1 cellular context compared by ENCODE assay signal in the genomic region with DNA sequence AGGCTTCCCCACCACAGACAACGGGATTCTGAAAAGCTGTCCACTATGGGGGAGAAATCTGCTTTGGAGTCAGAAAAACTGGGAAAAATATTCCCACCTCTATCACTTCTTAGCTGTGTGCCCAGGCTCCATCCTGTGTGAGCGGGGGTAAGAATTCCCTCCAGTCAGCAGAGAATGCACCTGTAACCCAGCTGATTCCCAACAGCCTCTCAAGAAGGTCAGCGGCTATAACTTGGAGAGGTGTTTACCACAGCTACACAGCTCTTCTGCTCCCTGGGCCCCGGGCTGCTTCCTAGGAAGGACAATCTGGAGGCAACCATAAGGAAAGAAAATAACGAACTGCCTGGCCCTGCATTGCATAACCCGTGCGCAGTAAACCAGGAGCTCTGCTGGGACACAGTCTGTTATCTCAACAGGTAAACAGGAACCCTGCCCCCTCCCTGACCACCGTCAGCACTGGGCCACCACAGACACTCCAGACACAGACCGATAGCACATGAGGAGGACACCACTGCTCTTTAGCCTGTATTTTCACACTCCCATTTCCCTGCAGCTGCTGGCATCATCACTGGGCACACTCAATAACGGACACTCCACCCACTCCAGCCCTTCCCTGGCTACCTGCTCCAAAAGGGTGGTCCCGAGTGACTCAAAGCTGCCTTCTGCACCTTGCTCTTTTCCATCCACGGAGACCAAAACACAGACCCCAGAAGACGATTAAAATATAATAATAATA.
TF ChIP-seq lines count a peak whose summit lies in the region.

No MANE protein-coding gene starts in this region.

TF ChIP-seq in HepG2, 621 proteins besides CTCF, POLR2A, EP300 and RAD21 (continued from another document and continues in another):
- TF ChIP-seq PHB2 (IDR thresholded peaks at IDR 0.05; ENCODE audit: partially characterized antibody) = no peak
- TF ChIP-seq MEF2D (CRISPR knock-in tag; IDR thresholded peaks at IDR 0.05) = 0 out of 2 replicates have a peak, but pooled peaks have one; percentile 53
- no peak for TF ChIP-seq ZNF367 (CRISPR knock-in tag; IDR thresholded peaks at IDR 0.05; ENCODE audit: borderline replicate concordance)
- TF ChIP-seq, protein P1, sequence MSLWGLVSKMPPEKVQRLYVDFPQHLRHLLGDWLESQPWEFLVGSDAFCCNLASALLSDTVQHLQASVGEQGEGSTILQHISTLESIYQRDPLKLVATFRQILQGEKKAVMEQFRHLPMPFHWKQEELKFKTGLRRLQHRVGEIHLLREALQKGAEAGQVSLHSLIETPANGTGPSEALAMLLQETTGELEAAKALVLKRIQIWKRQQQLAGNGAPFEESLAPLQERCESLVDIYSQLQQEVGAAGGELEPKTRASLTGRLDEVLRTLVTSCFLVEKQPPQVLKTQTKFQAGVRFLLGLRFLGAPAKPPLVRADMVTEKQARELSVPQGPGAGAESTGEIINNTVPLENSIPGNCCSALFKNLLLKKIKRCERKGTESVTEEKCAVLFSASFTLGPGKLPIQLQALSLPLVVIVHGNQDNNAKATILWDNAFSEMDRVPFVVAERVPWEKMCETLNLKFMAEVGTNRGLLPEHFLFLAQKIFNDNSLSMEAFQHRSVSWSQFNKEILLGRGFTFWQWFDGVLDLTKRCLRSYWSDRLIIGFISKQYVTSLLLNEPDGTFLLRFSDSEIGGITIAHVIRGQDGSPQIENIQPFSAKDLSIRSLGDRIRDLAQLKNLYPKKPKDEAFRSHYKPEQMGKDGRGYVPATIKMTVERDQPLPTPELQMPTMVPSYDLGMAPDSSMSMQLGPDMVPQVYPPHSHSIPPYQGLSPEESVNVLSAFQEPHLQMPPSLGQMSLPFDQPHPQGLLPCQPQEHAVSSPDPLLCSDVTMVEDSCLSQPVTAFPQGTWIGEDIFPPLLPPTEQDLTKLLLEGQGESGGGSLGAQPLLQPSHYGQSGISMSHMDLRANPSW (CRISPR knock-in tag; IDR thresholded peaks at IDR 0.05; ENCODE audit: borderline replicate concordance) = 0 out of 2 replicates have a peak, but pooled peaks have one; percentile 39
- no peak for TF ChIP-seq ZFP36 (IDR thresholded peaks at IDR 0.05; ENCODE audit: borderline replicate concordance, low read depth, low read length, partially characterized antibody)
- peak; percentile 69; the same call in 1 of the 2 replicates for TF ChIP-seq YEATS2 (CRISPR knock-in tag; IDR thresholded peaks at IDR 0.05; ENCODE audit: borderline replicate concordance)
- TF ChIP-seq ZNF607 (CRISPR knock-in tag; IDR thresholded peaks at IDR 0.05; ENCODE audit: borderline replicate concordance) = peak; percentile 79
- no peak for TF ChIP-seq ZNF432 (CRISPR knock-in tag; IDR thresholded peaks at IDR 0.05; ENCODE audit: borderline replicate concordance)
- TF ChIP-seq, protein P2, sequence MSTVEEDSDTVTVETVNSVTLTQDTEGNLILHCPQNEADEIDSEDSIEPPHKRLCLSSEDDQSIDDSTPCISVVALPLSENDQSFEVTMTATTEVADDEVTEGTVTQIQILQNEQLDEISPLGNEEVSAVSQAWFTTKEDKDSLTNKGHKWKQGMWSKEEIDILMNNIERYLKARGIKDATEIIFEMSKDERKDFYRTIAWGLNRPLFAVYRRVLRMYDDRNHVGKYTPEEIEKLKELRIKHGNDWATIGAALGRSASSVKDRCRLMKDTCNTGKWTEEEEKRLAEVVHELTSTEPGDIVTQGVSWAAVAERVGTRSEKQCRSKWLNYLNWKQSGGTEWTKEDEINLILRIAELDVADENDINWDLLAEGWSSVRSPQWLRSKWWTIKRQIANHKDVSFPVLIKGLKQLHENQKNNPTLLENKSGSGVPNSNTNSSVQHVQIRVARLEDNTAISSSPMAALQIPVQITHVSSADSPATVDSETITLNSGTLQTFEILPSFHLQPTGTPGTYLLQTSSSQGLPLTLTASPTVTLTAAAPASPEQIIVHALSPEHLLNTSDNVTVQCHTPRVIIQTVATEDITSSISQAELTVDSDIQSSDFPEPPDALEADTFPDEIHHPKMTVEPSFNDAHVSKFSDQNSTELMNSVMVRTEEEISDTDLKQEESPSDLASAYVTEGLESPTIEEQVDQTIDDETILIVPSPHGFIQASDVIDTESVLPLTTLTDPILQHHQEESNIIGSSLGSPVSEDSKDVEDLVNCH (CRISPR knock-in tag; IDR thresholded peaks at IDR 0.05) = no peak
- TF ChIP-seq ZNF891 (CRISPR knock-in tag; IDR thresholded peaks at IDR 0.05) = no peak; the same call in 1 of the 2 replicates
- TF ChIP-seq MAZ (IDR thresholded peaks at IDR 0.05; ENCODE audit: borderline replicate concordance, low read depth, low read length) = no peak
- peak; percentile 53; the same call in 1 of the 2 replicates for TF ChIP-seq MAZ (CRISPR knock-in tag; IDR thresholded peaks at IDR 0.05; ENCODE audit: low read depth)
- TF ChIP-seq SP4 (CRISPR knock-in tag; IDR thresholded peaks at IDR 0.05) = peak; percentile 59; the same call in 1 of the 2 replicates
- no peak for TF ChIP-seq PRPF4 (IDR thresholded peaks at IDR 0.05; ENCODE audit: low read depth, low read length, poor library complexity, severe bottlenecking)
- TF ChIP-seq, protein P3, sequence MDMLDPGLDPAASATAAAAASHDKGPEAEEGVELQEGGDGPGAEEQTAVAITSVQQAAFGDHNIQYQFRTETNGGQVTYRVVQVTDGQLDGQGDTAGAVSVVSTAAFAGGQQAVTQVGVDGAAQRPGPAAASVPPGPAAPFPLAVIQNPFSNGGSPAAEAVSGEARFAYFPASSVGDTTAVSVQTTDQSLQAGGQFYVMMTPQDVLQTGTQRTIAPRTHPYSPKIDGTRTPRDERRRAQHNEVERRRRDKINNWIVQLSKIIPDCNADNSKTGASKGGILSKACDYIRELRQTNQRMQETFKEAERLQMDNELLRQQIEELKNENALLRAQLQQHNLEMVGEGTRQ (IDR thresholded peaks at IDR 0.05; ENCODE audit: low read depth, low read length) = no peak
- TF ChIP-seq, protein P3 (CRISPR knock-in tag; IDR thresholded peaks at IDR 0.05; ENCODE audit: borderline replicate concordance) = no peak
- TF ChIP-seq, protein P4, sequence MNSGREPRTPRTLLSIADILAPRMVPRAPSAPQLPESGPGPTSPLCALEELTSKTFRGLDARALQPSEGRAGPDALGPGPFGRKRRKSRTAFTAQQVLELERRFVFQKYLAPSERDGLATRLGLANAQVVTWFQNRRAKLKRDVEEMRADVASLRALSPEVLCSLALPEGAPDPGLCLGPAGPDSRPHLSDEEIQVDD (CRISPR knock-in tag; IDR thresholded peaks at IDR 0.05; ENCODE audit: borderline replicate concordance) = peak; percentile 58; the same call in 1 of the 2 replicates
- TF ChIP-seq NR2C2 (CRISPR knock-in tag; IDR thresholded peaks at IDR 0.05; ENCODE audit: borderline replicate concordance) = peak; percentile 15; the same call in 1 of the 2 replicates
- TF ChIP-seq RBM39 (IDR thresholded peaks at IDR 0.05; ENCODE audit: low read depth, low read length, poor library complexity, severe bottlenecking) = peak; percentile 59
- no peak for TF ChIP-seq ARNT (IDR thresholded peaks at IDR 0.05)
- TF ChIP-seq, protein P5, sequence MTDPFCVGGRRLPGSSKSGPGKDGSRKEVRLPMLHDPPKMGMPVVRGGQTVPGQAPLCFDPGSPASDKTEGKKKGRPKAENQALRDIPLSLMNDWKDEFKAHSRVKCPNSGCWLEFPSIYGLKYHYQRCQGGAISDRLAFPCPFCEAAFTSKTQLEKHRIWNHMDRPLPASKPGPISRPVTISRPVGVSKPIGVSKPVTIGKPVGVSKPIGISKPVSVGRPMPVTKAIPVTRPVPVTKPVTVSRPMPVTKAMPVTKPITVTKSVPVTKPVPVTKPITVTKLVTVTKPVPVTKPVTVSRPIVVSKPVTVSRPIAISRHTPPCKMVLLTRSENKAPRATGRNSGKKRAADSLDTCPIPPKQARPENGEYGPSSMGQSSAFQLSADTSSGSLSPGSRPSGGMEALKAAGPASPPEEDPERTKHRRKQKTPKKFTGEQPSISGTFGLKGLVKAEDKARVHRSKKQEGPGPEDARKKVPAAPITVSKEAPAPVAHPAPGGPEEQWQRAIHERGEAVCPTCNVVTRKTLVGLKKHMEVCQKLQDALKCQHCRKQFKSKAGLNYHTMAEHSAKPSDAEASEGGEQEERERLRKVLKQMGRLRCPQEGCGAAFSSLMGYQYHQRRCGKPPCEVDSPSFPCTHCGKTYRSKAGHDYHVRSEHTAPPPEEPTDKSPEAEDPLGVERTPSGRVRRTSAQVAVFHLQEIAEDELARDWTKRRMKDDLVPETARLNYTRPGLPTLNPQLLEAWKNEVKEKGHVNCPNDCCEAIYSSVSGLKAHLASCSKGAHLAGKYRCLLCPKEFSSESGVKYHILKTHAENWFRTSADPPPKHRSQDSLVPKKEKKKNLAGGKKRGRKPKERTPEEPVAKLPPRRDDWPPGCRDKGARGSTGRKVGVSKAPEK (CRISPR knock-in tag; IDR thresholded peaks at IDR 0.05; ENCODE audit: borderline replicate concordance) = no peak
- TF ChIP-seq ATF1 (CRISPR knock-in tag; IDR thresholded peaks at IDR 0.05) = 0 out of 2 replicates have a peak, but pooled peaks have one; percentile 16
- TF ChIP-seq ZNF788 (CRISPR knock-in tag; IDR thresholded peaks at IDR 0.05; ENCODE audit: borderline replicate concordance) = peak; percentile 97; the same call in 1 of the 2 replicates
- TF ChIP-seq, protein P6, sequence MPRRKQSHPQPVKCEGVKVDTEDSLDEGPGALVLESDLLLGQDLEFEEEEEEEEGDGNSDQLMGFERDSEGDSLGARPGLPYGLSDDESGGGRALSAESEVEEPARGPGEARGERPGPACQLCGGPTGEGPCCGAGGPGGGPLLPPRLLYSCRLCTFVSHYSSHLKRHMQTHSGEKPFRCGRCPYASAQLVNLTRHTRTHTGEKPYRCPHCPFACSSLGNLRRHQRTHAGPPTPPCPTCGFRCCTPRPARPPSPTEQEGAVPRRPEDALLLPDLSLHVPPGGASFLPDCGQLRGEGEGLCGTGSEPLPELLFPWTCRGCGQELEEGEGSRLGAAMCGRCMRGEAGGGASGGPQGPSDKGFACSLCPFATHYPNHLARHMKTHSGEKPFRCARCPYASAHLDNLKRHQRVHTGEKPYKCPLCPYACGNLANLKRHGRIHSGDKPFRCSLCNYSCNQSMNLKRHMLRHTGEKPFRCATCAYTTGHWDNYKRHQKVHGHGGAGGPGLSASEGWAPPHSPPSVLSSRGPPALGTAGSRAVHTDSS (CRISPR knock-in tag; conservative IDR thresholded peaks at IDR 0.05) = no peak
- no peak for TF ChIP-seq RELA (CRISPR knock-in tag; IDR thresholded peaks at IDR 0.05)
- no peak for TF ChIP-seq REL (CRISPR knock-in tag; conservative IDR thresholded peaks at IDR 0.05)
- 0 out of 2 replicates have a peak, but pooled peaks have one; percentile 60 for TF ChIP-seq CHCHD3 (CRISPR knock-in tag; IDR thresholded peaks at IDR 0.05)
- TF ChIP-seq ZNF567 (CRISPR knock-in tag; IDR thresholded peaks at IDR 0.05; ENCODE audit: borderline replicate concordance) = no peak; the same call in 1 of the 2 replicates
- TF ChIP-seq, protein P7, sequence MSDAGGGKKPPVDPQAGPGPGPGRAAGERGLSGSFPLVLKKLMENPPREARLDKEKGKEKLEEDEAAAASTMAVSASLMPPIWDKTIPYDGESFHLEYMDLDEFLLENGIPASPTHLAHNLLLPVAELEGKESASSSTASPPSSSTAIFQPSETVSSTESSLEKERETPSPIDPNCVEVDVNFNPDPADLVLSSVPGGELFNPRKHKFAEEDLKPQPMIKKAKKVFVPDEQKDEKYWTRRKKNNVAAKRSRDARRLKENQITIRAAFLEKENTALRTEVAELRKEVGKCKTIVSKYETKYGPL (CRISPR knock-in tag; IDR thresholded peaks at IDR 0.05) = peak; percentile 98
- peak; percentile 61; the same call in 1 of the 2 replicates for TF ChIP-seq ZNF264 (CRISPR knock-in tag; IDR thresholded peaks at IDR 0.05)
- TF ChIP-seq, protein P8, sequence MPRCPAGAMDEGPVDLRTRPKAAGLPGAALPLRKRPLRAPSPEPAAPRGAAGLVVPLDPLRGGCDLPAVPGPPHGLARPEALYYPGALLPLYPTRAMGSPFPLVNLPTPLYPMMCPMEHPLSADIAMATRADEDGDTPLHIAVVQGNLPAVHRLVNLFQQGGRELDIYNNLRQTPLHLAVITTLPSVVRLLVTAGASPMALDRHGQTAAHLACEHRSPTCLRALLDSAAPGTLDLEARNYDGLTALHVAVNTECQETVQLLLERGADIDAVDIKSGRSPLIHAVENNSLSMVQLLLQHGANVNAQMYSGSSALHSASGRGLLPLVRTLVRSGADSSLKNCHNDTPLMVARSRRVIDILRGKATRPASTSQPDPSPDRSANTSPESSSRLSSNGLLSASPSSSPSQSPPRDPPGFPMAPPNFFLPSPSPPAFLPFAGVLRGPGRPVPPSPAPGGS (CRISPR knock-in tag; IDR thresholded peaks at IDR 0.05) = no peak; the same call in 1 of the 2 replicates
- no peak for TF ChIP-seq AGO2 (optimal IDR thresholded peaks at IDR 0.05; ENCODE audit: low read depth, low read length)
- TF ChIP-seq ZNF550 (CRISPR knock-in tag; IDR thresholded peaks at IDR 0.05; ENCODE audit: borderline replicate concordance) = no peak
- TF ChIP-seq, protein P9, sequence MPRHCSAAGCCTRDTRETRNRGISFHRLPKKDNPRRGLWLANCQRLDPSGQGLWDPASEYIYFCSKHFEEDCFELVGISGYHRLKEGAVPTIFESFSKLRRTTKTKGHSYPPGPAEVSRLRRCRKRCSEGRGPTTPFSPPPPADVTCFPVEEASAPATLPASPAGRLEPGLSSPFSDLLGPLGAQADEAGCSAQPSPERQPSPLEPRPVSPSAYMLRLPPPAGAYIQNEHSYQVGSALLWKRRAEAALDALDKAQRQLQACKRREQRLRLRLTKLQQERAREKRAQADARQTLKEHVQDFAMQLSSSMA (CRISPR knock-in tag; IDR thresholded peaks at IDR 0.05) = no peak; the same call in 1 of the 2 replicates
- TF ChIP-seq HDAC1 (CRISPR knock-in tag; IDR thresholded peaks at IDR 0.05) = peak; percentile 94
- no peak for TF ChIP-seq ZNF484 (CRISPR knock-in tag; IDR thresholded peaks at IDR 0.05; ENCODE audit: borderline replicate concordance, low read depth)
- TF ChIP-seq, protein P10, sequence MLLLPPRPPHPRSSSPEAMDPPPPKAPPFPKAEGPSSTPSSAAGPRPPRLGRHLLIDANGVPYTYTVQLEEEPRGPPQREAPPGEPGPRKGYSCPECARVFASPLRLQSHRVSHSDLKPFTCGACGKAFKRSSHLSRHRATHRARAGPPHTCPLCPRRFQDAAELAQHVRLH (CRISPR knock-in tag; IDR thresholded peaks at IDR 0.05; ENCODE audit: borderline replicate concordance, low read depth) = peak; percentile 93
- no peak for TF ChIP-seq ZNF343 (CRISPR knock-in tag; IDR thresholded peaks at IDR 0.05)
- no peak for TF ChIP-seq NFE2 (CRISPR knock-in tag; IDR thresholded peaks at IDR 0.05)
- no peak for TF ChIP-seq FIP1L1 (IDR thresholded peaks at IDR 0.05; ENCODE audit: borderline replicate concordance, insufficient read depth, low read depth, low read length)
- TF ChIP-seq, protein P11, sequence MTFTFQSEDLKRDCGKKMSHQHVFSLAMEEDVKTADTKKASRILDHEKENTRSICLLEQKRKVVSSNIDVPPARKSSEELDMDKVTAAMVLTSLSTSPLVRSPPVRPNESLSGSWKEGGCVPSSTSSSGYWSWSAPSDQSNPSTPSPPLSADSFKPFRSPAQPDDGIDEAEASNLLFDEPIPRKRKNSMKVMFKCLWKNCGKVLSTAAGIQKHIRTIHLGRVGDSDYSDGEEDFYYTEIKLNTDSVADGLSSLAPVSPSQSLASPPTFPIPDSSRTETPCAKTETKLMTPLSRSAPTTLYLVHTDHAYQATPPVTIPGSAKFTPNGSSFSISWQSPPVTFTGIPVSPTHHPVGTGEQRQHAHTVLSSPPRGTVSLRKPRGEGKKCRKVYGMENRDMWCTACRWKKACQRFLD (CRISPR knock-in tag; IDR thresholded peaks at IDR 0.05; ENCODE audit: borderline replicate concordance) = no peak
- no peak for TF ChIP-seq ZNF296 (CRISPR knock-in tag; conservative IDR thresholded peaks at IDR 0.05)
